In genomic region chr15:90306560-90306959, GRCh38 we compare ENCODE assay signal across 8 cellular contexts. TPM values are rescaled to one million over a fixed set of nuclear protein-coding genes. Genes with fewer than 3 reads are reported as not detected.
DNase-seq lines count a peak whose midpoint lies in the region; ATAC-seq lines count a peak whose summit lies in the region.

No MANE protein-coding gene starts in this region.

- no peaks in the 10 kb centered on the region for H3K27me3 Mint-ChIP-seq in activated T-helper 2 cell treated with anti-CD3 and anti-CD28 coated beads, Interferon-gamma antibody, Interleukin-2, Interleukin-4, amounts not matched to agents 10 μg/mL and 5 μg/mL and 100 μg/mL, durations not matched to agents 14 hours and 24 hours and 36 hours (ENCODE audit: low read depth)

- intact Hi-C loops in activated T-helper 2 cell treated with anti-CD3 and anti-CD28 coated beads, Interferon-gamma antibody, Interleukin-2, Interleukin-4, amounts not matched to agents 10 μg/mL and 5 μg/mL and 100 μg/mL, durations not matched to agents 14 hours and 24 hours and 36 hours (cut with micrococcal nuclease) = loop anchor here (5.0 kb wide), 1 partner anchor 101 kb away; no protein-coding TSS in a partner anchor

- H3K4me1 Mint-ChIP-seq in activated T-helper 2 cell treated with anti-CD3 and anti-CD28 coated beads, Interferon-gamma antibody, Interleukin-2, Interleukin-4, amounts not matched to agents 10 μg/mL and 5 μg/mL and 100 μg/mL, durations not matched to agents 14 hours and 24 hours and 36 hours (ENCODE audit: low read depth) = peaks cover 41% of the 10 kb centered on the region

- H3K27ac Mint-ChIP-seq in activated T-helper 2 cell treated with anti-CD3 and anti-CD28 coated beads, Interferon-gamma antibody, Interleukin-2, Interleukin-4, amounts not matched to agents 10 μg/mL and 5 μg/mL and 100 μg/mL, durations not matched to agents 14 hours and 24 hours and 36 hours = peak overlapping the region; percentile 84

- ATAC-seq in GM19025 (IDR thresholded peaks at IDR 0.05; ENCODE audit: low read depth, unreplicated experiment) = peak; percentile 55
- ATAC-seq in HG03108 (IDR thresholded peaks at IDR 0.05; ENCODE audit: unreplicated experiment) = peak; percentile 78

- peak; percentile 25 for DNase-seq in activated T-helper 2 cell treated with anti-CD3 and anti-CD28 coated beads, Interferon-gamma antibody, Interleukin-2, Interleukin-4, amounts not matched to agents 10 μg/mL and 5 μg/mL and 100 μg/mL, durations not matched to agents 14 hours and 24 hours and 36 hours (ENCODE audit: low spot score)
- DNase-seq in stimulated activated CD4-positive, alpha-beta T cell treated with anti-CD3 and anti-CD28 coated beads, Interleukin-12 subunit alpha, Interleukin-12 subunit beta, amount 100 ng/mL, for 4 hours = peak; percentile 30
- DNase-seq in amniotic stem cell (lab: John Stamatoyannopoulos, UW) (no peak), iPS-NIHi7 (ENCODE audit: extremely low spot score) (no peak), DMS 273 (lab: John Stamatoyannopoulos, UW; ENCODE audit: unreplicated experiment) (no peak), T-helper 9 cell (no peak)

- peak overlapping the region; percentile 55 for H3K4me3 Mint-ChIP-seq in activated T-helper 2 cell treated with anti-CD3 and anti-CD28 coated beads, Interferon-gamma antibody, Interleukin-2, Interleukin-4, amounts not matched to agents 10 μg/mL and 5 μg/mL and 100 μg/mL, durations not matched to agents 14 hours and 24 hours and 36 hours (ENCODE audit: low read depth)

- H3K9me3 Mint-ChIP-seq in activated T-helper 2 cell treated with anti-CD3 and anti-CD28 coated beads, Interferon-gamma antibody, Interleukin-2, Interleukin-4, amounts not matched to agents 10 μg/mL and 5 μg/mL and 100 μg/mL, durations not matched to agents 14 hours and 24 hours and 36 hours = no peaks in the 10 kb centered on the region

- H3K36me3 Mint-ChIP-seq in activated T-helper 2 cell treated with anti-CD3 and anti-CD28 coated beads, Interferon-gamma antibody, Interleukin-2, Interleukin-4, amounts not matched to agents 10 μg/mL and 5 μg/mL and 100 μg/mL, durations not matched to agents 14 hours and 24 hours and 36 hours (ENCODE audit: low read depth) = no peaks in the 10 kb centered on the region

RNA-seq across cellular contexts. Expression of gene NGRN, which starts 41.1 kb away (rescaled TPM):
- total RNA-seq in activated T-helper 2 cell treated with anti-CD3 and anti-CD28 coated beads, Interferon-gamma antibody, Interleukin-2, Interleukin-4, amounts not matched to agents 10 μg/mL and 5 μg/mL and 100 μg/mL, durations not matched to agents 14 hours and 24 hours and 36 hours = 37.1 and 40.3 TPM in 2 replicates

RNA-seq across cellular contexts. Expression of gene ZNF774, which starts 45.5 kb away (rescaled TPM):
- 2.7 and 3.6 TPM in 2 replicates for total RNA-seq in activated T-helper 2 cell treated with anti-CD3 and anti-CD28 coated beads, Interferon-gamma antibody, Interleukin-2, Interleukin-4, amounts not matched to agents 10 μg/mL and 5 μg/mL and 100 μg/mL, durations not matched to agents 14 hours and 24 hours and 36 hours

RNA-seq across cellular contexts. Expression of gene TTLL13, which starts 57.2 kb away (rescaled TPM):
- 0.34 and 1.3 TPM in 2 replicates for total RNA-seq in activated T-helper 2 cell treated with anti-CD3 and anti-CD28 coated beads, Interferon-gamma antibody, Interleukin-2, Interleukin-4, amounts not matched to agents 10 μg/mL and 5 μg/mL and 100 μg/mL, durations not matched to agents 14 hours and 24 hours and 36 hours

Comparison
In these comparisons a context has a peak if more than half of its experiments do, and no peak if none do; other contexts are left out.
1. DNase-seq: peak in activated T-helper 2 cell treated with anti-CD3 and anti-CD28 coated beads, Interferon-gamma antibody, Interleukin-2, Interleukin-4, amounts not matched to agents 10 μg/mL and 5 μg/mL and 100 μg/mL, durations not matched to agents 14 hours and 24 hours and 36 hours (single experiment) and stimulated activated CD4-positive, alpha-beta T cell treated with anti-CD3 and anti-CD28 coated beads, Interleukin-12 subunit alpha, Interleukin-12 subunit beta, amount 100 ng/mL, for 4 hours (single experiment); none in amniotic stem cell (single experiment), iPS-NIHi7 (single experiment), DMS 273 (single experiment) and T-helper 9 cell (single experiment).